ENCODE assay signal across 13 cellular contexts in the genomic region with DNA sequence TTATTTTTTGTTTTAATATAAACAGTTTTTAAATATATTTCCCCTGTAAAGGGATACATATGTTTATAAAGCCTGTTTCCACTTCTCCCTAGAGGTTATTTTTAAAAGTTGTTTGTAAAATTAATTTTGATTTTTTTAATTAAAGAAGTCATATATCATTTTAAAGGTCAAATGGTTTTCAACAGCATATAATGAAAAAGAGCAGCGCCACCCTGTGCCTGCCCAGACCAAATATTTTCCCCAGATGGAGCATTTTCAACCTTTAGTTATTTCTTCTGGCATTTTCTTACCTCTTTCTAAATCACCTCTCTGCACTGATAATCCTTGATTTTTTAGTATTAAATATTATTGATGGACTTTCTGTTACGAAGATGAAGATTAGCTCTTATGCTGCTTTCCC. TPM values are rescaled to one million over a fixed set of nuclear protein-coding genes. Genes with fewer than 3 reads are reported as not detected.
DNase-seq lines count a peak whose midpoint lies in the region; ATAC-seq and TF ChIP-seq lines count a peak whose summit lies in the region.
"Had no signal": no experiment of that assay in that cellular context is flagged by ENCODE, and none has a peak within 500 bp of the region (broad histone marks: within the 10 kb centered on the region; RNA-seq: fewer than 3 reads in every experiment).

No MANE protein-coding gene starts in this region.

- no peak for ATAC-seq in GM19324 (IDR thresholded peaks at IDR 0.05; ENCODE audit: low FRiP score, unreplicated experiment)

- no peaks in the 10 kb centered on the region for H3K27me3 ChIP-seq in GM06990 (replicated peaks; ENCODE audit: control insufficient read depth, insufficient read depth, low read length)
- peaks cover 4% of the 10 kb centered on the region for H3K27me3 ChIP-seq in brain microvascular endothelial cell (replicated peaks)
- H3K27me3 ChIP-seq: colonic mucosa, Peyer's patch had no signal

- no peak overlapping the region for H3K4me3 Mint-ChIP-seq in neural crest cell

- H3K36me3 ChIP-seq in GM06990 (ENCODE audit: control insufficient read depth, insufficient read depth, low read length) (no peaks in the 10 kb centered on the region), brain microvascular endothelial cell (replicated peaks) (no peaks in the 10 kb centered on the region)
- H3K36me3 ChIP-seq: colonic mucosa, Peyer's patch, transverse colon had no signal

- H3K27ac ChIP-seq in brain microvascular endothelial cell: no peak overlapping the region
- no peak overlapping the region for H3K27ac ChIP-seq in coronary artery
- H3K27ac ChIP-seq: colonic mucosa, Peyer's patch, transverse colon had no signal

- H3K9me3 Mint-ChIP-seq in neural crest cell: no peaks in the 10 kb centered on the region

- no peak overlapping the region for H3K27ac Mint-ChIP-seq in neural crest cell (ENCODE audit: unreplicated experiment)

- TF ChIP-seq CTCF in GM06990 (IDR thresholded peaks at IDR 0.05; ENCODE audit: insufficient read depth, low read length, poor library complexity, severe bottlenecking) (peak; percentile 53), LNCaP clone FGC (IDR thresholded peaks at IDR 0.05; ENCODE audit: control insufficient read depth, extremely low read depth, insufficient read depth) (peak; percentile 46), brain microvascular endothelial cell (IDR thresholded peaks at IDR 0.05; ENCODE audit: low read depth, low read length, missing control alignments) (peak; percentile 48), neural crest cell (conservative IDR thresholded peaks at IDR 0.05) (peak; percentile 50), coronary artery (IDR thresholded peaks at IDR 0.05) (no peak)

- H3K4me1 Mint-ChIP-seq in neural crest cell: no peaks in the 10 kb centered on the region

- H3K36me3 Mint-ChIP-seq in neural crest cell (ENCODE audit: low read depth): no peaks in the 10 kb centered on the region

- DNase-seq in GM06990 (ENCODE audit: extremely low read depth, insufficient read length): no peak
- no peak for DNase-seq in LNCaP clone FGC (ENCODE audit: low read depth)
- no peak for DNase-seq in brain microvascular endothelial cell
- no peak for DNase-seq in neural crest cell (ENCODE audit: low read depth, low spot score)
- DNase-seq in SW480 (ENCODE audit: low spot score): no peak
- no peak for DNase-seq in activated CD4-positive, alpha-beta T cell treated with anti-CD3 and anti-CD28 coated beads, Interleukin-2, amount 50 U/mL, for 4 hours
- DNase-seq in coronary artery (ENCODE audit: low spot score): no peak
- DNase-seq: colonic mucosa, NCI-H1436, Peyer's patch, transverse colon had no signal

- H3K27me3 Mint-ChIP-seq in neural crest cell (ENCODE audit: low read depth): peaks cover 34% of the 10 kb centered on the region

- no peak overlapping the region for H3K4me3 ChIP-seq in GM06990 (replicated peaks; ENCODE audit: low read depth, low read length)
- H3K4me3 ChIP-seq in LNCaP clone FGC (ENCODE audit: low read depth, low read length): no peak overlapping the region
- no peak overlapping the region for H3K4me3 ChIP-seq in brain microvascular endothelial cell (ENCODE audit: low read depth, low read length)
- H3K4me3 ChIP-seq in coronary artery: no peak overlapping the region
- H3K4me3 ChIP-seq: colonic mucosa, Peyer's patch, transverse colon had no signal

- in situ Hi-C loops in brain microvascular endothelial cell (cut with HindIII; ENCODE audit: low pct_ligation_motif_present, low sequenced_read_pairs): no loop called here

RNA-seq across cellular contexts. Expression of a gene that starts 21.0 kb away (rescaled TPM):
- total RNA-seq in neural crest cell: 2.2 and 2.5 TPM in 2 replicates
- total RNA-seq: mononuclear cell, Peyer's patch had no signal
